In the genomic region with DNA sequence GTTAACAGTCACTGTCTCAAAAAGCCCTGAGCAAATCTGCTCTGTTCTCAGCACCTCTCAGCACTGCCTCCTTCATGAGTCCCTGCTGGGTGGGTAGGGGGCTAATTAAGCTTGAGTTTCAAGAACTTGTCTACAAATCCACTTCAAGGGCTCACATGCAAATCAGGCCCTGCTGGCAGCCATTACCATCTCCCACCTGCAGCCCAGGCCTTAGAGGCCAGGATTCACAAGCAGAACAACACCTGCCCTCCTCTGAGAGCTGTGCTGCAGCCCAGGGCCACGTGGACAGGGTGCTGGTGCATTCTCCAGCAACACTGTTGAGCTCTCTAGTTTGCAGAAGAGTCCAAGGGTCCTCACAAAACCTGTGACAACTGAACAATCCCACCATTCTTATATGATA, we compare ENCODE assay signal across 17 cellular contexts.
DNase-seq lines count a peak whose midpoint lies in the region; ATAC-seq and TF ChIP-seq lines count a peak whose summit lies in the region.
"Had no signal": no experiment of that assay in that cellular context is flagged by ENCODE, and none has a peak within 500 bp of the region (broad histone marks: within the 10 kb centered on the region; RNA-seq: fewer than 3 reads in every experiment).

No MANE protein-coding gene starts in this region.

- H3K4me3 ChIP-seq in H7 (ENCODE audit: insufficient read depth, low read depth, low read length) (no peak overlapping the region), iPS DF 6.9 (ENCODE audit: low read length) (no peak overlapping the region)
- H3K4me3 ChIP-seq: BLaER1 treated with 17β-estradiol and CSF1 and Interleukin-3, amounts not matched to agents 10 nM and 100 nM; GM23248; SJCRH30 had no signal

- no peaks in the 10 kb centered on the region for H3K27me3 ChIP-seq in H7 (ENCODE audit: control insufficient read depth, insufficient read depth, low read length)
- no peaks in the 10 kb centered on the region for H3K27me3 ChIP-seq in iPS DF 6.9 (ENCODE audit: control insufficient read depth, insufficient read depth, low read length)
- H3K27me3 ChIP-seq: BLaER1 treated with 17β-estradiol and CSF1 and Interleukin-3, amounts not matched to agents 10 nM and 100 nM had no signal

- TF ChIP-seq CTCF in natural killer cell (IDR thresholded peaks at IDR 0.05) = no peak

- intact Hi-C loops in natural killer cell (cut with micrococcal nuclease) = no loop called here

- no CpG with 5 or more reads among the region's 1 CpG for WGBS in iPS DF 6.9 (ENCODE audit: insufficient coverage, insufficient read length)

- no peak overlapping the region for H3K27ac Mint-ChIP-seq in natural killer cell
- H3K27ac Mint-ChIP-seq: T-helper 17 cell had no signal

- H3K36me3 ChIP-seq in H7 (replicated peaks; ENCODE audit: control insufficient read depth, insufficient read depth, low read length) = no peaks in the 10 kb centered on the region
- H3K36me3 ChIP-seq in iPS DF 6.9 (ENCODE audit: control insufficient read depth, insufficient read depth, low read length) = no peaks in the 10 kb centered on the region
- H3K36me3 ChIP-seq: BLaER1 treated with 17β-estradiol and CSF1 and Interleukin-3, amounts not matched to agents 10 nM and 100 nM; SJCRH30 had no signal

- DNase-seq in H7 (peak; percentile 58), NCI-H1436 treated with DMSO at 0.1 percent for 48 hours (lab: John Stamatoyannopoulos, UW) (peak; percentile 45), NCI-H345 treated with DMSO at 0.1 percent for 48 hours (lab: John Stamatoyannopoulos, UW; ENCODE audit: unreplicated experiment) (peak; percentile 61), iPS DF 6.9 (ENCODE audit: low read depth, low spot score) (peak; percentile 47), natural killer cell (no peak), amygdala (lab: John Stamatoyannopoulos, UW) (no peak)
- DNase-seq in activated CD4-positive, CD25-positive, alpha-beta regulatory T cell treated with anti-CD3 and anti-CD28 coated beads, Interleukin-2, amount 50 U/mL, for 72 hours = no peak
- DNase-seq: DMS79 treated with DMSO at 0.1 percent for 48 hours; GM23248; NCI-H187 treated with DMSO at 0.1 percent for 48 hours; NCI-H526; NK-92 treated with Interleukin-12 subunit alpha and Interleukin-12 subunit beta, amount 100 ng/mL, for 24 hours; SJCRH30; T-helper 17 cell had no signal

- H3K27ac ChIP-seq in iPS DF 6.9 (ENCODE audit: low read length) = no peak overlapping the region
- H3K27ac ChIP-seq: BLaER1 treated with 17β-estradiol and CSF1 and Interleukin-3, amounts not matched to agents 10 nM and 100 nM; GM23248; RWPE1; SJCRH30 had no signal

- ATAC-seq in natural killer cell = no peak
- ATAC-seq in HG02973 (IDR thresholded peaks at IDR 0.05; ENCODE audit: unreplicated experiment) = no peak
- ATAC-seq: T-helper 17 cell had no signal

- H3K4me3 Mint-ChIP-seq in natural killer cell = no peak overlapping the region
- H3K4me3 Mint-ChIP-seq: T-helper 17 cell had no signal

- peaks cover 4 to 10% of the 10 kb centered on the region in 2 donors for H3K9me3 Mint-ChIP-seq in natural killer cell

- no peaks in the 10 kb centered on the region for H3K27me3 Mint-ChIP-seq in natural killer cell (ENCODE audit: low read depth in 2 of 2)
- H3K27me3 Mint-ChIP-seq: T-helper 17 cell had no signal

- H3K4me1 ChIP-seq in iPS DF 6.9 (ENCODE audit: control insufficient read depth, insufficient read depth, low read length) = 0 out of 2 replicates have a peak, but pooled peaks cover 5% of the 10 kb centered on the region
- H3K4me1 ChIP-seq: SJCRH30 had no signal

- no peaks in the 10 kb centered on the region for H3K4me1 Mint-ChIP-seq in natural killer cell
- H3K4me1 Mint-ChIP-seq: T-helper 17 cell had no signal

- no peaks in the 10 kb centered on the region for H3K9me3 ChIP-seq in iPS DF 6.9 (ENCODE audit: control insufficient read depth, insufficient read depth, low read length)
- H3K9me3 ChIP-seq: BLaER1 treated with 17β-estradiol and CSF1 and Interleukin-3, amounts not matched to agents 10 nM and 100 nM; SJCRH30 had no signal

- H3K36me3 Mint-ChIP-seq in natural killer cell = no peaks in the 10 kb centered on the region

Comparison
In these comparisons a context has a peak if more than half of its experiments do, and no peak if none do; other contexts are left out.
1. DNase-seq: peak in H7 (single experiment), NCI-H1436 treated with DMSO at 0.1 percent for 48 hours (single experiment), NCI-H345 treated with DMSO at 0.1 percent for 48 hours (single experiment) and iPS DF 6.9 (single experiment); none in activated CD4-positive, CD25-positive, alpha-beta regulatory T cell treated with anti-CD3 and anti-CD28 coated beads, Interleukin-2, amount 50 U/mL, for 72 hours (single experiment), natural killer cell (single experiment) and amygdala (0 of 56).